13 cellular contexts compared by ENCODE assay signal in genomic region chr3:196634224-196634623, GRCh38. TPM values are rescaled to one million over a fixed set of nuclear protein-coding genes. Genes with fewer than 3 reads are reported as not detected.
DNase-seq lines count a peak whose midpoint lies in the region; ATAC-seq and TF ChIP-seq lines count a peak whose summit lies in the region.
"Had no signal": no experiment of that assay in that cellular context is flagged by ENCODE, and none has a peak within 500 bp of the region (broad histone marks: within the 10 kb centered on the region; RNA-seq: fewer than 3 reads in every experiment).

No MANE protein-coding gene starts in this region.

- H3K4me1 Mint-ChIP-seq in CD14-positive monocyte = peaks cover 84% of the 10 kb centered on the region
- H3K4me1 Mint-ChIP-seq in T-helper 17 cell = peaks cover 60% of the 10 kb centered on the region
- peaks cover 95 to 96% of the 10 kb centered on the region in 2 donors for H3K4me1 Mint-ChIP-seq in natural killer cell

- no peak for TF ChIP-seq CTCF in CD14-positive monocyte (IDR thresholded peaks at IDR 0.05)
- TF ChIP-seq CTCF in GM13976 (IDR thresholded peaks at IDR 0.05; ENCODE audit: borderline replicate concordance, control extremely low read depth, extremely low read depth, insufficient read depth, missing control alignments) = no peak
- TF ChIP-seq CTCF in natural killer cell (IDR thresholded peaks at IDR 0.05) = no peak

- H3K4me3 Mint-ChIP-seq in CD14-positive monocyte (peak overlapping the region; percentile 89 to 99), T-helper 17 cell (no peak overlapping the region), natural killer cell (peak overlapping the region; percentile 74)

- peaks cover 0 to 2% (median 0%) of the 10 kb centered on the region in 7 donors for H3K9me3 Mint-ChIP-seq in CD14-positive monocyte
- H3K9me3 Mint-ChIP-seq in natural killer cell = no peaks in the 10 kb centered on the region

- H3K27ac Mint-ChIP-seq in CD14-positive monocyte = peak overlapping the region; percentile 96 to 99 (median 98)
- H3K27ac Mint-ChIP-seq in T-helper 17 cell = peak overlapping the region; percentile 97
- peak overlapping the region; percentile 93 to 95 for H3K27ac Mint-ChIP-seq in natural killer cell

- H3K36me3 Mint-ChIP-seq in CD14-positive monocyte = peaks cover 3 to 7% of the 10 kb centered on the region in 2 donors
- no peaks in the 10 kb centered on the region for H3K36me3 Mint-ChIP-seq in T-helper 17 cell (ENCODE audit: low read depth)
- no peaks in the 10 kb centered on the region for H3K36me3 Mint-ChIP-seq in natural killer cell

- intact Hi-C loops in CD14-positive monocyte (cut with micrococcal nuclease) = loop anchor here in 1 of 2 donors (10.0 kb wide), 1 partner anchor 729 kb away; the partner anchor contains the start of gene TNK2
- intact Hi-C loops in natural killer cell (cut with micrococcal nuclease) = loop anchor here (5.0 kb wide), 1 partner anchor 78 kb away; the partner anchor contains the start of genes CEP19 and PIGX

- no peak for ATAC-seq in T-helper 17 cell
- no peak for ATAC-seq in natural killer cell
- ATAC-seq in HG02571 (IDR thresholded peaks at IDR 0.05; ENCODE audit: unreplicated experiment) = no peak
- no peak for ATAC-seq in GM18907 (IDR thresholded peaks at IDR 0.05; ENCODE audit: unreplicated experiment)
- ATAC-seq in GM19452 (IDR thresholded peaks at IDR 0.05; ENCODE audit: unreplicated experiment) = no peak

- no peaks in the 10 kb centered on the region for H3K9me3 ChIP-seq in T-helper 17 cell (ENCODE audit: control insufficient read depth, low read length, poor library complexity, severe bottlenecking)

- H3K27me3 Mint-ChIP-seq in CD14-positive monocyte (ENCODE audit: low read depth in 3 of 3) (peaks cover 0 to 3% (median 0%) of the 10 kb centered on the region in 3 donors), T-helper 17 cell (no peaks in the 10 kb centered on the region), natural killer cell (ENCODE audit: low read depth in 2 of 2) (no peaks in the 10 kb centered on the region)

- in situ Hi-C loops in GM13976 (cut with MboI; ENCODE audit: low sequenced_read_pairs, unreplicated experiment) = no loop called here

- peak; percentile 76 for DNase-seq in CD14-positive monocyte (ENCODE audit: low spot score)
- peak; percentile 56 for DNase-seq in GM13976 (ENCODE audit: low spot score)
- no peak for DNase-seq in T-helper 17 cell
- no peak for DNase-seq in natural killer cell
- no peak for DNase-seq in NCI-H510A (lab: John Stamatoyannopoulos, UW)
- DNase-seq: activated CD4-positive, alpha-beta T cell treated with anti-CD3 and anti-CD28 coated beads for 48 hours; activated gamma-delta T cell treated with Interleukin-2 at 50 U/mL for 16 hours; NCI-H446 treated with DMSO at 0.1 percent for 48 hours had no signal

RNA-seq across cellular contexts. Expression of gene NRROS, which starts 5.3 kb away (rescaled TPM):
- polyA plus RNA-seq in CD14-positive monocyte = 1 to 10 TPM; 5.9 to 7.5 TPM
- total RNA-seq in T-helper 17 cell (10 to 100 TPM; 15.1 to 15.5 TPM), natural killer cell (10 to 100 TPM; 32.5 to 56.3 (median 56.2) TPM)
- polyA plus RNA-seq: cardiac muscle cell, smooth muscle cell had no signal

Comparison
In these comparisons a context has a peak if more than half of its experiments do, and no peak if none do; other contexts are left out.
1. DNase-seq: peak in CD14-positive monocyte (single experiment) and GM13976 (single experiment); none in T-helper 17 cell (0 of 3), natural killer cell (single experiment) and NCI-H510A (single experiment).
2. Peak in every context shown above with its lines, with median percentiles within 50 percentile points of each other: H3K27ac Mint-ChIP-seq.